In the genomic region with DNA sequence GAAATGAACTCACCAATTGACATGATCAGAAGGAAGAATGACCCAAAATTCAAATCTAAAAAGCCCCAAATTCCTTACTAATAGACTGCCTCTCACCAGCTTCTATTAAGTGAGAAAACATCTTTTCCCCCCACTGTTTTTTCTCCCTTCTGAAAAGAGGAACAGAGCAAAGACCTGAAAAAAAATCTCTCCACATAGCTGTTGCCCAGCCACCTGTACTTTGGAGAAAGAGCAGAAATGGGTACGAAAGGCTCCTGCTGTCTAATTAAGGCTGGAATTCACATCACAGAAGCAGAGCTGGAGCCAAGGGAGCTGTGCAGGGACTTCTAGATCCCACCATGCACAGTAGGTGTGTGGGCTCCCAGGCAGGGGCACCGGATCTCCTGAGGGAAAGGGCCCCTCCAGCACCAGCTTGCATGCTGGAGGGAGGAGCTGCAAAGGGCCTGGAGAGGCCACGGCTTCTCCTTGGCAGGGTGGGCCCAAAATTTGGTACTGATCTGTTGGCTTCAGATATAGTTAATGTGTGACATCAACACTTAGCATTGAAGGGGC, we compare ENCODE assay signal across 1 cellular context.
TF ChIP-seq lines count a peak whose summit lies in the region.

No MANE protein-coding gene starts in this region.

TF ChIP-seq in GM12878, 131 proteins besides CTCF, POLR2A, EP300 and RAD21 (continued from another document):
- TF ChIP-seq, protein P1, sequence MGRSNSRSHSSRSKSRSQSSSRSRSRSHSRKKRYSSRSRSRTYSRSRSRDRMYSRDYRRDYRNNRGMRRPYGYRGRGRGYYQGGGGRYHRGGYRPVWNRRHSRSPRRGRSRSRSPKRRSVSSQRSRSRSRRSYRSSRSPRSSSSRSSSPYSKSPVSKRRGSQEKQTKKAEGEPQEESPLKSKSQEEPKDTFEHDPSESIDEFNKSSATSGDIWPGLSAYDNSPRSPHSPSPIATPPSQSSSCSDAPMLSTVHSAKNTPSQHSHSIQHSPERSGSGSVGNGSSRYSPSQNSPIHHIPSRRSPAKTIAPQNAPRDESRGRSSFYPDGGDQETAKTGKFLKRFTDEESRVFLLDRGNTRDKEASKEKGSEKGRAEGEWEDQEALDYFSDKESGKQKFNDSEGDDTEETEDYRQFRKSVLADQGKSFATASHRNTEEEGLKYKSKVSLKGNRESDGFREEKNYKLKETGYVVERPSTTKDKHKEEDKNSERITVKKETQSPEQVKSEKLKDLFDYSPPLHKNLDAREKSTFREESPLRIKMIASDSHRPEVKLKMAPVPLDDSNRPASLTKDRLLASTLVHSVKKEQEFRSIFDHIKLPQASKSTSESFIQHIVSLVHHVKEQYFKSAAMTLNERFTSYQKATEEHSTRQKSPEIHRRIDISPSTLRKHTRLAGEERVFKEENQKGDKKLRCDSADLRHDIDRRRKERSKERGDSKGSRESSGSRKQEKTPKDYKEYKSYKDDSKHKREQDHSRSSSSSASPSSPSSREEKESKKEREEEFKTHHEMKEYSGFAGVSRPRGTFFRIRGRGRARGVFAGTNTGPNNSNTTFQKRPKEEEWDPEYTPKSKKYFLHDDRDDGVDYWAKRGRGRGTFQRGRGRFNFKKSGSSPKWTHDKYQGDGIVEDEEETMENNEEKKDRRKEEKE (IDR thresholded peaks at IDR 0.05): no peak
- TF ChIP-seq ZNF207 (IDR thresholded peaks at IDR 0.05; ENCODE audit: borderline replicate concordance) (no peak), SUZ12 (IDR thresholded peaks at IDR 0.05; ENCODE audit: unreplicated experiment) (no peak), CHD2 (IDR thresholded peaks at IDR 0.05; ENCODE audit: borderline replicate concordance, low read depth, low read length) (no peak), EGR1 (IDR thresholded peaks at IDR 0.05; ENCODE audit: borderline replicate concordance in 1 of 2, low read depth in 2 of 2, low read length in 2 of 2) (no peak), BHLHE40 (IDR thresholded peaks at IDR 0.05; ENCODE audit: borderline replicate concordance in 1 of 2, low read depth in 2 of 2, low read length in 1 of 2) (no peak), ELK1 (IDR thresholded peaks at IDR 0.05; ENCODE audit: low read depth, low read length) (no peak)
